In genomic region chr14:56046546-56046945, GRCh38 we compare ENCODE assay signal across 23 cellular contexts.
"Had no signal": no experiment of that assay in that cellular context is flagged by ENCODE, and none has a peak within 500 bp of the region (broad histone marks: within the 10 kb centered on the region; RNA-seq: fewer than 3 reads in every experiment).

No MANE protein-coding gene starts in this region.

- H3K27ac Mint-ChIP-seq: dendritic cell treated with granulocyte-macrophage colony-stimulating factor and Interleukin-4, amounts not matched to agents 40 ng/mL and 50 ng/mL, for 4 days; mesothelial cell of epicardium; naive thymus-derived CD4-positive, alpha-beta T cell; nephron; neural progenitor cell; stimulated activated naive B cell treated with anti-CD40 and anti-IgM and Interleukin-4, amounts not matched to agents 10 μg/mL and 1 μg/mL and 100 μg/mL, for 72 hours; stimulated activated naive CD8-positive, alpha-beta T cell treated with anti-CD3 and anti-CD28 coated beads, Interleukin-15, Interleukin-2, amounts not matched to agents 100 ng/mL and 50 ng/mL, for 24 hours had no signal

- H3K4me3 ChIP-seq: colonic mucosa, neural progenitor cell, psoas muscle, sigmoid colon, spleen, thoracic aorta, tibial nerve, upper lobe of left lung had no signal

- H3K9me3 Mint-ChIP-seq: dendritic cell treated with granulocyte-macrophage colony-stimulating factor and Interleukin-4, amounts not matched to agents 40 ng/mL and 50 ng/mL, for 4 days; mesothelial cell of epicardium; nephron; neural progenitor cell; stimulated activated naive B cell treated with anti-CD40 and anti-IgM and Interleukin-4, amounts not matched to agents 10 μg/mL and 1 μg/mL and 100 μg/mL, for 72 hours; stimulated activated naive CD8-positive, alpha-beta T cell treated with anti-CD3 and anti-CD28 coated beads, Interleukin-15, Interleukin-2, amounts not matched to agents 100 ng/mL and 50 ng/mL, for 24 hours had no signal

- FAIRE-seq: endothelial cell of umbilical vein, frontal cortex, keratinocyte, urothelium cell line had no signal

- H3K4me1 Mint-ChIP-seq: mesothelial cell of epicardium; naive thymus-derived CD4-positive, alpha-beta T cell; nephron; stimulated activated naive B cell treated with anti-CD40 and anti-IgM and Interleukin-4, amounts not matched to agents 10 μg/mL and 1 μg/mL and 100 μg/mL, for 72 hours had no signal

- H3K36me3 Mint-ChIP-seq: mesothelial cell of epicardium; naive thymus-derived CD4-positive, alpha-beta T cell; neural progenitor cell; stimulated activated naive B cell treated with anti-CD40 and anti-IgM and Interleukin-4, amounts not matched to agents 10 μg/mL and 1 μg/mL and 100 μg/mL, for 72 hours had no signal

- ATAC-seq: left lobe of liver; naive thymus-derived CD4-positive, alpha-beta T cell; psoas muscle; right cardiac atrium; stimulated activated naive B cell treated with anti-CD40 and anti-IgM and Interleukin-4, amounts not matched to agents 10 μg/mL and 1 μg/mL and 100 μg/mL, for 72 hours had no signal

- H3K4me1 ChIP-seq: colonic mucosa, neural progenitor cell, psoas muscle, sigmoid colon, spleen, tibial nerve, upper lobe of left lung had no signal

- H3K27me3 Mint-ChIP-seq: dendritic cell treated with granulocyte-macrophage colony-stimulating factor and Interleukin-4, amounts not matched to agents 40 ng/mL and 50 ng/mL, for 4 days had no signal

- H3K36me3 ChIP-seq: colonic mucosa, neural progenitor cell, sigmoid colon, spleen, thoracic aorta, tibial nerve, upper lobe of left lung had no signal

- H3K4me3 Mint-ChIP-seq: dendritic cell treated with granulocyte-macrophage colony-stimulating factor and Interleukin-4, amounts not matched to agents 40 ng/mL and 50 ng/mL, for 4 days; mesothelial cell of epicardium; naive thymus-derived CD4-positive, alpha-beta T cell; nephron; neural progenitor cell; stimulated activated naive B cell treated with anti-CD40 and anti-IgM and Interleukin-4, amounts not matched to agents 10 μg/mL and 1 μg/mL and 100 μg/mL, for 72 hours; stimulated activated naive CD8-positive, alpha-beta T cell treated with anti-CD3 and anti-CD28 coated beads, Interleukin-15, Interleukin-2, amounts not matched to agents 100 ng/mL and 50 ng/mL, for 24 hours had no signal

- H3K9me3 ChIP-seq: colonic mucosa, psoas muscle, sigmoid colon, spleen, thoracic aorta, tibial nerve, upper lobe of left lung had no signal

- H3K27ac ChIP-seq: colonic mucosa, neural progenitor cell, psoas muscle, sigmoid colon, spleen, thoracic aorta, tibial nerve, upper lobe of left lung had no signal

- H3K27me3 ChIP-seq: colonic mucosa, neural progenitor cell, sigmoid colon, spleen, tibial nerve, upper lobe of left lung had no signal

- DNase-seq: colonic mucosa; effector CD8-positive, alpha-beta T cell; erythroblast; mesenchymal stem cell; naive thymus-derived CD4-positive, alpha-beta T cell; psoas muscle; right cardiac atrium; sigmoid colon; spleen; stimulated activated naive B cell treated with anti-CD40 and anti-IgM and Interleukin-4, amounts not matched to agents 10 μg/mL and 1 μg/mL and 100 μg/mL, for 72 hours; upper lobe of left lung had no signal
